In genomic region chr13:92886535-92887098, GRCh38 we compare ENCODE assay signal across 21 cellular contexts.
DNase-seq lines count a peak whose midpoint lies in the region; ATAC-seq, FAIRE-seq and TF ChIP-seq lines count a peak whose summit lies in the region.
"Had no signal": no experiment of that assay in that cellular context is flagged by ENCODE, and none has a peak within 500 bp of the region (broad histone marks: within the 10 kb centered on the region; RNA-seq: fewer than 3 reads in every experiment).

No MANE protein-coding gene starts in this region.

- H3K4me3 ChIP-seq in HepG2 (replicated peaks in 1 of 3; ENCODE audit: insufficient read depth in 1 of 3, low read depth in 2 of 3, low read length in 3 of 3) (no peak overlapping the region), right lobe of liver (no peak overlapping the region), IMR-90 (ENCODE audit: insufficient read depth, low read depth, low read length) (no peak overlapping the region), K562 (no peak overlapping the region), testis (no peak overlapping the region)
- H3K4me3 ChIP-seq: BLaER1, GM23248 had no signal

- H3K14ac ChIP-seq in IMR-90 (replicated peaks; ENCODE audit: low read depth, low read length): no peak overlapping the region

- no peak overlapping the region for H3K9ac ChIP-seq in HepG2 (ENCODE audit: insufficient read depth, low read depth, low read length)
- H3K9ac ChIP-seq in IMR-90 (ENCODE audit: low read depth, low read length): no peak overlapping the region
- no peak overlapping the region for H3K9ac ChIP-seq in K562 (ENCODE audit: insufficient read depth in 1 of 2, low read depth in 2 of 2, low read length in 2 of 2)
- H3K9ac ChIP-seq: BLaER1, GM23248 had no signal

- H3K4ac ChIP-seq in IMR-90 (ENCODE audit: low read depth, low read length): no peak overlapping the region

- DNase-seq in HepG2 (ENCODE audit: low spot score) (no peak), right lobe of liver (no peak), IMR-90 (no peak), K562 (ENCODE audit: extremely low read depth in 1 of 4, low spot score in 3 of 4) (no peak), testis (no peak), AML-193 (lab: John Stamatoyannopoulos, UW) (no peak), endothelial cell (ENCODE audit: low spot score) (no peak)
- DNase-seq: 8988T; Caco-2; CD4-positive, CD25-positive, alpha-beta regulatory T cell; CD8-positive, alpha-beta T cell; DMS153; DND-41; GM23248; H9 had no signal

- no peak for TF ChIP-seq RAD21 in HepG2 (CRISPR knock-in tag; IDR thresholded peaks at IDR 0.05)
- no peak for TF ChIP-seq RAD21 in IMR-90 (IDR thresholded peaks at IDR 0.05; ENCODE audit: low read length)
- TF ChIP-seq RAD21 in K562 (CRISPR knock-in tag; conservative IDR thresholded peaks at IDR 0.05 in 1 of 2, IDR thresholded peaks at IDR 0.05 in 1 of 2): no peak

- H3K9me3 ChIP-seq in HepG2 (ENCODE audit: low read length) (no peaks in the 10 kb centered on the region), right lobe of liver (no peaks in the 10 kb centered on the region), IMR-90 (ENCODE audit: control insufficient read depth, insufficient read depth, low read length) (no peaks in the 10 kb centered on the region), K562 (replicated peaks; ENCODE audit: control insufficient read depth, insufficient read depth, low read depth, low read length) (no peaks in the 10 kb centered on the region), testis (no peaks in the 10 kb centered on the region)
- H3K9me3 ChIP-seq: BLaER1, Caco-2 had no signal

- no peak for TF ChIP-seq POLR2A in HepG2 (IDR thresholded peaks at IDR 0.05; ENCODE audit: insufficient read depth in 1 of 2, low read depth in 2 of 2, low read length in 2 of 2)
- no peak for TF ChIP-seq POLR2A in right lobe of liver (IDR thresholded peaks at IDR 0.05)
- TF ChIP-seq POLR2A in IMR-90 (IDR thresholded peaks at IDR 0.05; ENCODE audit: low read depth, low read length): no peak
- TF ChIP-seq POLR2A in K562 (conservative IDR thresholded peaks at IDR 0.05): no peak
- no peak for TF ChIP-seq POLR2A in testis (IDR thresholded peaks at IDR 0.05)

- no peaks in the 10 kb centered on the region for H3K9me1 ChIP-seq in IMR-90 (ENCODE audit: insufficient read depth, low read length)
- no peaks in the 10 kb centered on the region for H3K9me1 ChIP-seq in K562 (ENCODE audit: control insufficient read depth, insufficient read depth, low read length)

- TF ChIP-seq CTCF in HepG2 (CRISPR knock-in tag; IDR thresholded peaks at IDR 0.05) (no peak), right lobe of liver (IDR thresholded peaks at IDR 0.05) (no peak), IMR-90 (conservative IDR thresholded peaks at IDR 0.05; ENCODE audit: low read depth, low read length) (no peak), K562 (IDR thresholded peaks at IDR 0.05 in 2 of 3, conservative IDR thresholded peaks at IDR 0.05 in 1 of 3; ENCODE audit: insufficient read depth in 2 of 3, low read depth in 1 of 3, low read length in 3 of 3) (no peak), testis (IDR thresholded peaks at IDR 0.05) (no peak), endothelial cell (IDR thresholded peaks at IDR 0.05; ENCODE audit: unreplicated experiment) (no peak)

- H3K27me3 ChIP-seq in HepG2 (ENCODE audit: control insufficient read depth in 1 of 2, insufficient read depth in 2 of 2, low read length in 2 of 2) (no peaks in the 10 kb centered on the region; a peak in 1 of 5 replicates), right lobe of liver (no peaks in the 10 kb centered on the region), IMR-90 (ENCODE audit: control insufficient read depth, insufficient read depth, low read length) (no peaks in the 10 kb centered on the region), K562 (ENCODE audit: control insufficient read depth in 2 of 2, insufficient read depth in 2 of 2, low read length in 2 of 2) (no peaks in the 10 kb centered on the region), testis (no peaks in the 10 kb centered on the region)
- H3K27me3 ChIP-seq: BLaER1 had no signal

- no TSS peak for BruUV-seq in HepG2 (replicated peaks; lab: Mats Ljungman, UMichigan)
- BruUV-seq in IMR-90 (replicated peaks; lab: Mats Ljungman, UMichigan): no TSS peak
- no TSS peak for BruUV-seq in K562 (replicated peaks; lab: Mats Ljungman, UMichigan)

- intact Hi-C loops in HepG2 (cut with micrococcal nuclease; ENCODE audit: unreplicated experiment): no loop called here
- intact Hi-C loops in right lobe of liver (cut with DNase I): no loop called here
- intact Hi-C loops in IMR-90 (cut with micrococcal nuclease): no loop called here
- intact Hi-C loops in K562 (cut with micrococcal nuclease): no loop called here
- intact Hi-C loops in testis (cut with DNase I; ENCODE audit: low total_unique reads): no loop called here

- dilution Hi-C loops in IMR-90 (cut with HindIII; ENCODE audit: low sequenced_read_pairs, unreplicated experiment): no loop called here

- H4K91ac ChIP-seq in IMR-90 (ENCODE audit: insufficient read depth, low read depth, low read length): no peak overlapping the region

- H3K36me3 Mint-ChIP-seq in endothelial cell (ENCODE audit: low read depth, unreplicated experiment): no peaks in the 10 kb centered on the region
- H3K36me3 Mint-ChIP-seq: CD4-positive, CD25-positive, alpha-beta regulatory T cell; CD8-positive, alpha-beta T cell had no signal

- H2BK20ac ChIP-seq in IMR-90 (ENCODE audit: low read depth, low read length): no peak overlapping the region

- H3K23ac ChIP-seq in IMR-90 (ENCODE audit: low read depth, low read length): no peak overlapping the region

- H4K5ac ChIP-seq in IMR-90 (ENCODE audit: low read depth, low read length): no peak overlapping the region

- no peaks in the 10 kb centered on the region for H3K9me3 Mint-ChIP-seq in endothelial cell (ENCODE audit: unreplicated experiment)

- H2AFZ ChIP-seq in HepG2 (ENCODE audit: low read length) (no peak overlapping the region), IMR-90 (replicated peaks; ENCODE audit: low read length, poor library complexity) (no peak overlapping the region), K562 (ENCODE audit: low read depth, low read length) (no peak overlapping the region)
- H2AFZ ChIP-seq: GM23248 had no signal

- H2AK9ac ChIP-seq in IMR-90 (replicated peaks; ENCODE audit: low read depth, low read length, poor library complexity): no peak overlapping the region

- no peak overlapping the region for H2BK5ac ChIP-seq in IMR-90 (ENCODE audit: low read depth, low read length, poor library complexity, severe bottlenecking)

- H3K56ac ChIP-seq in IMR-90 (ENCODE audit: extremely low read depth, insufficient read depth, low read length): no peak overlapping the region

- TF ChIP-seq EP300 in HepG2 (IDR thresholded peaks at IDR 0.05; ENCODE audit: low read depth in 2 of 2, low read length in 2 of 2) (no peak), HepG2 (CRISPR knock-in tag; IDR thresholded peaks at IDR 0.05; ENCODE audit: borderline replicate concordance) (no peak), K562 (IDR thresholded peaks at IDR 0.05; ENCODE audit: low read length) (no peak)

- CTCF ChIA-PET in HepG2 (lab: Yijun Ruan, JAX; ENCODE audit: low intra/inter-chr PET ratio, low total read pairs): no interaction called here
- CTCF ChIA-PET in IMR-90 (lab: Yijun Ruan, JAX): interaction anchor here (0.7 kb wide), 1 partner anchor 1528 kb away, joined by 3 read pairs; no protein-coding TSS in a partner anchor
- CTCF ChIA-PET in K562 (lab: Yijun Ruan, JAX; ENCODE audit: low intra/inter-chr PET ratio): no interaction called here

- H2AK5ac ChIP-seq in IMR-90 (ENCODE audit: low read depth, low read length): no peak overlapping the region

- no peaks in the 10 kb centered on the region for H3K79me1 ChIP-seq in IMR-90 (ENCODE audit: low read depth in 1 of 2, low read length in 2 of 2)

- ATAC-seq in HepG2 (no peak), right lobe of liver (no peak), IMR-90 (ENCODE audit: low read depth) (no peak), K562 (no peak)
- ATAC-seq: CD8-positive, alpha-beta T cell had no signal

- H3K18ac ChIP-seq in IMR-90 (ENCODE audit: low read depth, low read length): no peak overlapping the region

- no peaks in the 10 kb centered on the region for H4K20me1 ChIP-seq in HepG2 (ENCODE audit: insufficient read depth, low read length)
- no peaks in the 10 kb centered on the region for H4K20me1 ChIP-seq in IMR-90 (ENCODE audit: insufficient read depth, low read length)
- H4K20me1 ChIP-seq in K562 (replicated peaks; ENCODE audit: control insufficient read depth, insufficient read depth, low read length): no peaks in the 10 kb centered on the region
- H4K20me1 ChIP-seq: BLaER1 had no signal

- H2BK120ac ChIP-seq in IMR-90 (ENCODE audit: low read depth, low read length): no peak overlapping the region

- POLR2A ChIA-PET in HepG2 (lab: Yijun Ruan, JAX): no interaction called here
- POLR2A ChIA-PET in IMR-90 (lab: Charles Lee; ENCODE audit: unreplicated experiment): interaction anchor here (0.6 kb wide), 1 partner anchor 11 kb away, joined by 7 read pairs; no protein-coding TSS in a partner anchor
- POLR2A ChIA-PET in K562 (lab: Yijun Ruan, JAX): no interaction called here

- no peaks in the 10 kb centered on the region for H3K27me3 Mint-ChIP-seq in endothelial cell (ENCODE audit: unreplicated experiment)
- H3K27me3 Mint-ChIP-seq: B cell; CD4-positive, CD25-positive, alpha-beta regulatory T cell had no signal

- no peak overlapping the region for H4K8ac ChIP-seq in IMR-90 (ENCODE audit: low read depth in 2 of 2, low read length in 2 of 2)

- WGBS in HepG2 (ENCODE audit: low lambda C conversion rate): 0% methylated on average over 1 of the region's 1 CpG
- 50% methylated on average over 1 of the region's 1 CpG for WGBS in right lobe of liver (ENCODE audit: insufficient coverage, low coverage, low lambda C conversion rate, missing lambda C conversion rate)
- WGBS in IMR-90 (ENCODE audit: extremely low coverage in 2 of 2, insufficient read length in 1 of 2), 2 experiments: no CpG with 5 or more reads among the region's 1 CpG
- WGBS in K562 (ENCODE audit: insufficient coverage, low coverage, missing lambda C conversion rate): no CpG with 5 or more reads among the region's 1 CpG
- WGBS in testis, 2 donors: 58 to 64% methylated on average over 1 of the region's 1 CpG

- no peaks in the 10 kb centered on the region for H3K4me1 ChIP-seq in HepG2 (ENCODE audit: insufficient read depth, low read length)
- no peaks in the 10 kb centered on the region for H3K4me1 ChIP-seq in right lobe of liver
- no peaks in the 10 kb centered on the region for H3K4me1 ChIP-seq in IMR-90 (ENCODE audit: control insufficient read depth, insufficient read depth, low read length)
- no peaks in the 10 kb centered on the region for H3K4me1 ChIP-seq in K562 (replicated peaks in 1 of 2; ENCODE audit: control insufficient read depth in 2 of 2, insufficient read depth in 2 of 2, low read length in 2 of 2)
- H3K4me1 ChIP-seq in testis: no peaks in the 10 kb centered on the region
- H3K4me1 ChIP-seq: BLaER1, Caco-2 had no signal

- FAIRE-seq in HepG2 (lab: Jason Lieb, UNC): no peak
- no peak for FAIRE-seq in K562 (lab: Jason Lieb, UNC)
- FAIRE-seq: G401.6, GM12892, GM19239 had no signal

- H2BK15ac ChIP-seq in IMR-90 (ENCODE audit: low read depth, low read length): no peak overlapping the region

- H3K27ac Mint-ChIP-seq in endothelial cell (ENCODE audit: unreplicated experiment): no peak overlapping the region
- H3K27ac Mint-ChIP-seq: B cell; CD4-positive, CD25-positive, alpha-beta regulatory T cell; CD8-positive, alpha-beta T cell; H9 had no signal

- H3K27ac ChIP-seq in HepG2 (ENCODE audit: extremely low read length, insufficient read depth, low read length): no peak overlapping the region
- no peak overlapping the region for H3K27ac ChIP-seq in right lobe of liver
- H3K27ac ChIP-seq in IMR-90 (ENCODE audit: insufficient read depth, low read length): no peak overlapping the region
- H3K27ac ChIP-seq in K562 (ENCODE audit: extremely low read depth, low read depth, low read length): no peak overlapping the region
- H3K27ac ChIP-seq in testis: no peak overlapping the region
- H3K27ac ChIP-seq: BLaER1, C4-2B, GM23248 had no signal

- H3K4me1 Mint-ChIP-seq in endothelial cell (ENCODE audit: unreplicated experiment): no peaks in the 10 kb centered on the region
- H3K4me1 Mint-ChIP-seq: B cell; CD4-positive, CD25-positive, alpha-beta regulatory T cell had no signal

- no peak overlapping the region for H3K4me2 ChIP-seq in HepG2 (ENCODE audit: low read depth, low read length)
- no peak overlapping the region for H3K4me2 ChIP-seq in IMR-90 (ENCODE audit: low read depth, low read length)
- H3K4me2 ChIP-seq in K562 (ENCODE audit: insufficient read depth, low read length): no peak overlapping the region
- H3K4me2 ChIP-seq: BLaER1 had no signal

- H3K79me2 ChIP-seq in HepG2 (ENCODE audit: insufficient read depth, low read length) (no peaks in the 10 kb centered on the region), K562 (ENCODE audit: control insufficient read depth, insufficient read depth, low read length) (no peaks in the 10 kb centered on the region)

- in situ Hi-C loops in HepG2 (cut with HindIII; ENCODE audit: extremely low pct_ligation_motif_present, low pct_unique_long_range_greater_than_20kb): no loop called here
- in situ Hi-C loops in IMR-90 (cut with MboI; ENCODE audit: low sequenced_read_pairs): no loop called here
- in situ Hi-C loops in K562 (cut with MboI): no loop called here

- H3K4me3 Mint-ChIP-seq in endothelial cell (ENCODE audit: unreplicated experiment): no peak overlapping the region
- H3K4me3 Mint-ChIP-seq: B cell; CD4-positive, CD25-positive, alpha-beta regulatory T cell; CD8-positive, alpha-beta T cell; H9 had no signal

- H3K36me3 ChIP-seq in HepG2 (replicated peaks in 1 of 2; ENCODE audit: control insufficient read depth in 1 of 2, insufficient read depth in 2 of 2, low read length in 2 of 2) (no peaks in the 10 kb centered on the region), right lobe of liver (no peaks in the 10 kb centered on the region), IMR-90 (ENCODE audit: control insufficient read depth, insufficient read depth, low read length) (no peaks in the 10 kb centered on the region), K562 (ENCODE audit: control insufficient read depth, insufficient read depth, low read length) (no peaks in the 10 kb centered on the region), testis (ENCODE audit: low read depth, missing control alignments) (no peaks in the 10 kb centered on the region)
- H3K36me3 ChIP-seq: BLaER1 had no signal

Comparison
In these comparisons a context has a peak if more than half of its experiments do, and no peak if none do; other contexts are left out.
1. Of the 241 proteins assayed by ChIP-seq in both HepG2 and K562: peak only in HepG2: MAFF and MAFK; only in K562: none; in both: none; in neither: 238; mixed calls (peak in some experiments, not most) for 1.